Comparison of ENCODE assay signal across 12 cellular contexts in genomic region chr7:106590209-106590816, GRCh38.
"Had no signal": no experiment of that assay in that cellular context is flagged by ENCODE, and none has a peak within 500 bp of the region (broad histone marks: within the 10 kb centered on the region; RNA-seq: fewer than 3 reads in every experiment).

No MANE protein-coding gene starts in this region.

- H3K27me3 Mint-ChIP-seq: stimulated activated memory B cell treated with anti-CD40 and anti-IgM and Interleukin-4, amounts not matched to agents 10 μg/mL and 1 μg/mL and 100 μg/mL, for 72 hours had no signal

- ATAC-seq: stimulated activated memory B cell treated with anti-CD40 and anti-IgM and Interleukin-4, amounts not matched to agents 10 μg/mL and 1 μg/mL and 100 μg/mL, for 72 hours; T-cell had no signal

- H3K27ac ChIP-seq: cardiac muscle cell, colonic mucosa, SJCRH30, tibial artery had no signal

- H3K9me3 ChIP-seq: colonic mucosa, SJCRH30, tibial artery had no signal

- H3K4me3 ChIP-seq: cardiac muscle cell, colonic mucosa, SJCRH30, tibial artery had no signal

- H3K27ac Mint-ChIP-seq: activated B cell treated with CpG ODN at 0.5 μM for 24 hours; activated CD4-positive, alpha-beta T cell treated with anti-CD3 and anti-CD28 coated beads, Interleukin-2, amount 10 ng/mL, durations not matched to agents 24 days and 14 days; activated naive CD4-positive, alpha-beta T cell treated with anti-CD3 and anti-CD28 coated beads for 36 hours; activated T-helper 1 cell treated with anti-CD3 and anti-CD28 coated beads, Interleukin-12 subunit alpha, Interleukin-12 subunit beta, Interleukin-2, Interleukin-4 antibody, amounts not matched to agents 30 ng/mL and 10 ng/mL and 1 ng/mL, durations not matched to agents 14 hours and 24 hours and 36 hours; nephron; stimulated activated memory B cell treated with anti-CD40 and anti-IgM and Interleukin-4, amounts not matched to agents 10 μg/mL and 1 μg/mL and 100 μg/mL, for 72 hours; T-cell had no signal

- H3K27me3 ChIP-seq: cardiac muscle cell, colonic mucosa, SJCRH30, tibial artery had no signal

- H3K4me1 ChIP-seq: colonic mucosa, SJCRH30, tibial artery had no signal

- H3K4me3 Mint-ChIP-seq: activated B cell treated with CpG ODN at 0.5 μM for 24 hours; activated CD4-positive, alpha-beta T cell treated with anti-CD3 and anti-CD28 coated beads, Interleukin-2, amount 10 ng/mL, durations not matched to agents 24 days and 14 days; activated naive CD4-positive, alpha-beta T cell treated with anti-CD3 and anti-CD28 coated beads for 36 hours; activated T-helper 1 cell treated with anti-CD3 and anti-CD28 coated beads, Interleukin-12 subunit alpha, Interleukin-12 subunit beta, Interleukin-2, Interleukin-4 antibody, amounts not matched to agents 30 ng/mL and 10 ng/mL and 1 ng/mL, durations not matched to agents 14 hours and 24 hours and 36 hours; nephron; stimulated activated memory B cell treated with anti-CD40 and anti-IgM and Interleukin-4, amounts not matched to agents 10 μg/mL and 1 μg/mL and 100 μg/mL, for 72 hours; T-cell had no signal

- H3K36me3 Mint-ChIP-seq: stimulated activated memory B cell treated with anti-CD40 and anti-IgM and Interleukin-4, amounts not matched to agents 10 μg/mL and 1 μg/mL and 100 μg/mL, for 72 hours had no signal

- H3K9me3 Mint-ChIP-seq: activated B cell treated with CpG ODN at 0.5 μM for 24 hours; activated naive CD4-positive, alpha-beta T cell treated with anti-CD3 and anti-CD28 coated beads for 36 hours; activated T-helper 1 cell treated with anti-CD3 and anti-CD28 coated beads, Interleukin-12 subunit alpha, Interleukin-12 subunit beta, Interleukin-2, Interleukin-4 antibody, amounts not matched to agents 30 ng/mL and 10 ng/mL and 1 ng/mL, durations not matched to agents 14 hours and 24 hours and 36 hours; nephron; stimulated activated memory B cell treated with anti-CD40 and anti-IgM and Interleukin-4, amounts not matched to agents 10 μg/mL and 1 μg/mL and 100 μg/mL, for 72 hours; T-cell had no signal

- H3K36me3 ChIP-seq: cardiac muscle cell, colonic mucosa, SJCRH30, tibial artery had no signal

- DNase-seq: activated B cell treated with CpG ODN at 0.5 μM for 24 hours; activated CD4-positive, alpha-beta T cell treated with anti-CD3 and anti-CD28 coated beads, Interleukin-2, amount 10 ng/mL, durations not matched to agents 24 days and 14 days; activated naive CD4-positive, alpha-beta T cell treated with anti-CD3 and anti-CD28 coated beads for 36 hours; colonic mucosa; effector CD8-positive, alpha-beta T cell; SJCRH30; T-cell; tibial artery had no signal

- H3K4me1 Mint-ChIP-seq: activated B cell treated with CpG ODN at 0.5 μM for 24 hours; activated CD4-positive, alpha-beta T cell treated with anti-CD3 and anti-CD28 coated beads, Interleukin-2, amount 10 ng/mL, durations not matched to agents 24 days and 14 days; nephron; stimulated activated memory B cell treated with anti-CD40 and anti-IgM and Interleukin-4, amounts not matched to agents 10 μg/mL and 1 μg/mL and 100 μg/mL, for 72 hours; T-cell had no signal
